Comparison of ENCODE assay signal across 23 cellular contexts in genomic region chr7:106312099-106312871, GRCh38.
"Had no signal": no experiment of that assay in that cellular context is flagged by ENCODE, and none has a peak within 500 bp of the region (broad histone marks: within the 10 kb centered on the region; RNA-seq: fewer than 3 reads in every experiment).

No MANE protein-coding gene starts in this region.

- ATAC-seq: activated CD8-positive, alpha-beta memory T cell treated with anti-CD3 and anti-CD28 coated beads, Interleukin-2, amount 10 ng/mL, durations not matched to agents 7 days and 5 days; activated T-helper 17 cell treated with anti-CD3 and anti-CD28 coated beads, Interleukin-2, amount 50 U/mL, for 72 hours; body of pancreas; gastrocnemius medialis; heart left ventricle; mucosa of descending colon; right lobe of liver; stimulated activated memory B cell treated with anti-CD40 and anti-IgM and Interleukin-4, amounts not matched to agents 10 μg/mL and 1 μg/mL and 100 μg/mL, for 72 hours had no signal

- DNase-seq: activated B cell treated with CpG ODN at 0.5 μM for 24 hours; activated CD4-positive, alpha-beta memory T cell treated with anti-CD3 and anti-CD28 coated beads, Interleukin-2, amount 10 ng/mL, durations not matched to agents 7 days and 5 days; activated CD4-positive, alpha-beta T cell treated with anti-CD3 and anti-CD28 coated beads for 4 hours; activated CD8-positive, alpha-beta memory T cell treated with anti-CD3 and anti-CD28 coated beads, Interleukin-2, amount 10 ng/mL, durations not matched to agents 7 days and 5 days; activated naive CD4-positive, alpha-beta T cell; body of pancreas; central memory CD4-positive, alpha-beta T cell; dorsolateral prefrontal cortex; erythroblast; gastrocnemius medialis; heart left ventricle; kidney glomerular epithelial cell; left ventricle myocardium inferior; mucosa of descending colon; naive B cell; right lobe of liver; small intestine; stimulated activated CD4-positive, alpha-beta T cell treated with anti-CD3 and anti-CD28 coated beads, Interleukin-4, amount 100 ng/mL, for 4 hours; testis; upper lobe of left lung had no signal

- H2AFZ ChIP-seq: neural progenitor cell had no signal

- H3K4me1 ChIP-seq: body of pancreas, gastrocnemius medialis, left ventricle myocardium inferior, neural progenitor cell, right lobe of liver, testis, upper lobe of left lung had no signal

- H3K27ac ChIP-seq: gastrocnemius medialis, left ventricle myocardium inferior, neural progenitor cell, testis had no signal

- H3K4me2 ChIP-seq: neural progenitor cell had no signal

- H3K9ac ChIP-seq: neural progenitor cell had no signal

- H3K36me3 ChIP-seq: gastrocnemius medialis, heart left ventricle, left ventricle myocardium inferior, neural progenitor cell, right lobe of liver, upper lobe of left lung had no signal

- H3K27me3 ChIP-seq: body of pancreas, dorsolateral prefrontal cortex, gastrocnemius medialis, heart left ventricle, neural progenitor cell, right lobe of liver, testis, upper lobe of left lung had no signal

- H3K9me3 ChIP-seq: body of pancreas, gastrocnemius medialis, mucosa of descending colon, right lobe of liver, testis, upper lobe of left lung had no signal

- H3K4me3 ChIP-seq: body of pancreas, dorsolateral prefrontal cortex, gastrocnemius medialis, heart left ventricle, left ventricle myocardium inferior, mucosa of descending colon, neural progenitor cell, right lobe of liver, testis, upper lobe of left lung had no signal
